12 cellular contexts compared by ENCODE assay signal in genomic region chr9:129598089-129598596, GRCh38. TPM values are rescaled to one million over a fixed set of nuclear protein-coding genes. Genes with fewer than 3 reads are reported as not detected.
DNase-seq lines count a peak whose midpoint lies in the region; ATAC-seq, FAIRE-seq and TF ChIP-seq lines count a peak whose summit lies in the region.
"Had no signal": no experiment of that assay in that cellular context is flagged by ENCODE, and none has a peak within 500 bp of the region (broad histone marks: within the 10 kb centered on the region; RNA-seq: fewer than 3 reads in every experiment).

No MANE protein-coding gene starts in this region.

- peak overlapping the region; percentile 14 for H3K4ac ChIP-seq in trophoblast cell (ENCODE audit: low read depth, low read length)

- DNase-seq in CD8-positive, alpha-beta T cell = no peak
- DNase-seq in fibroblast of lung (ENCODE audit: low read depth in 2 of 2) (no peak), trophoblast cell (no peak), RCC 7860 (ENCODE audit: low spot score) (no peak), NCI-H146 treated with DMSO at 0.1 percent for 48 hours (lab: John Stamatoyannopoulos, UW; ENCODE audit: unreplicated experiment) (no peak), H54 (ENCODE audit: insufficient read length, low spot score) (no peak)
- DNase-seq: Karpas-422; stimulated activated naive CD4-positive, alpha-beta T cell treated with Interleukin-2 at 50 U/mL for 16 hours had no signal

- H3K79me1 ChIP-seq in trophoblast cell (ENCODE audit: low read length) = peaks cover 32% of the 10 kb centered on the region

- CTCF ChIA-PET in CD8-positive, alpha-beta T cell (lab: Charles Lee) = interaction anchor here (0.9 to 2.6 kb wide), 3 partner anchors 10 to 459 kb away, joined by 3 to 7 read pairs (median 3); no protein-coding TSS in a partner anchor

- H3K9me3 ChIP-seq in CD8-positive, alpha-beta T cell (ENCODE audit: low read length) = no peaks in the 10 kb centered on the region
- H3K9me3 ChIP-seq in fibroblast of lung (ENCODE audit: control insufficient read depth, insufficient read depth, low read depth, low read length) (no peaks in the 10 kb centered on the region), trophoblast cell (ENCODE audit: insufficient read depth, low read depth, low read length) (no peaks in the 10 kb centered on the region)

- no peak overlapping the region for H3K27ac Mint-ChIP-seq in CD8-positive, alpha-beta T cell

- H2BK12ac ChIP-seq in trophoblast cell (ENCODE audit: low read length) = peak overlapping the region; percentile 43

- no peaks in the 10 kb centered on the region for H4K20me1 ChIP-seq in fibroblast of lung (ENCODE audit: control insufficient read depth, extremely low read depth, insufficient read depth, low read length)

- peak overlapping the region; percentile 47 for H2AK5ac ChIP-seq in trophoblast cell (ENCODE audit: low read length)

- peak; percentile 39 for ATAC-seq in CD8-positive, alpha-beta T cell
- no peak for ATAC-seq in HG03045 (IDR thresholded peaks at IDR 0.05; ENCODE audit: unreplicated experiment)

- peak overlapping the region; percentile 12 for H4K12ac ChIP-seq in trophoblast cell (ENCODE audit: low read depth, low read length)

- H3K4me1 ChIP-seq in CD8-positive, alpha-beta T cell (ENCODE audit: insufficient read depth, low read length) = peaks cover 14% of the 10 kb centered on the region
- H3K4me1 ChIP-seq in fibroblast of lung (ENCODE audit: control insufficient read depth, extremely low read depth, insufficient read depth, low read length) = peaks cover 16% of the 10 kb centered on the region
- H3K4me1 ChIP-seq in trophoblast cell (ENCODE audit: control insufficient read depth in 1 of 2, insufficient read depth in 2 of 2, low read length in 2 of 2) = peaks cover 27 to 29% of the 10 kb centered on the region in 2 experiments

- H3K36me3 Mint-ChIP-seq in CD8-positive, alpha-beta T cell = no peaks in the 10 kb centered on the region

- peak overlapping the region; percentile 52 for H3K14ac ChIP-seq in trophoblast cell (ENCODE audit: low read length)

- peak overlapping the region; percentile 54 for H2BK120ac ChIP-seq in trophoblast cell (ENCODE audit: insufficient read depth, low read length, poor library complexity)

- peak overlapping the region; percentile 91 for H4K91ac ChIP-seq in trophoblast cell (ENCODE audit: low read depth, low read length)

- H3K9me3 Mint-ChIP-seq in CD8-positive, alpha-beta T cell = no peaks in the 10 kb centered on the region

- no peaks in the 10 kb centered on the region for H3K36me3 ChIP-seq in CD8-positive, alpha-beta T cell (ENCODE audit: insufficient read depth, low read length)
- H3K36me3 ChIP-seq in fibroblast of lung (ENCODE audit: control insufficient read depth, insufficient read depth, low read length) (no peaks in the 10 kb centered on the region), trophoblast cell (ENCODE audit: control insufficient read depth in 1 of 2, insufficient read depth in 2 of 2, low read length in 2 of 2) (no peaks in the 10 kb centered on the region)

- H3K27ac ChIP-seq in CD8-positive, alpha-beta T cell (ENCODE audit: low read depth, low read length) = no peak overlapping the region
- H3K27ac ChIP-seq in fibroblast of lung (ENCODE audit: insufficient read depth, low read length) = peak overlapping the region; percentile 74
- peak overlapping the region; percentile 62 for H3K27ac ChIP-seq in trophoblast cell (ENCODE audit: low read depth, low read length)

- peak overlapping the region; percentile 86 for H4K8ac ChIP-seq in trophoblast cell (ENCODE audit: low read depth, low read length)

- no peak for TF ChIP-seq CTCF in CD8-positive, alpha-beta T cell (IDR thresholded peaks at IDR 0.05)
- TF ChIP-seq CTCF in WI38 (IDR thresholded peaks at IDR 0.05; ENCODE audit: low read depth, low read length) (no peak), fibroblast of lung (conservative IDR thresholded peaks at IDR 0.05 in 1 of 2, IDR thresholded peaks at IDR 0.05 in 1 of 2; ENCODE audit: low read depth in 1 of 2, low read length in 2 of 2) (no peak)

- WGBS in trophoblast cell (ENCODE audit: extremely low coverage, insufficient coverage, insufficient read length) = no CpG with 5 or more reads among the region's 14 CpGs

- H3K9ac ChIP-seq in fibroblast of lung (ENCODE audit: insufficient read depth, low read length) = no peak overlapping the region
- H3K9ac ChIP-seq in trophoblast cell (ENCODE audit: low read length) = peak overlapping the region; percentile 25

- peak overlapping the region; percentile 32 for H3K4me3 ChIP-seq in CD8-positive, alpha-beta T cell (ENCODE audit: low read depth, low read length)
- peak overlapping the region; percentile 56; the same call in 1 of the 2 replicates for H3K4me3 ChIP-seq in WI38 (ENCODE audit: low read depth, low read length)
- H3K4me3 ChIP-seq in fibroblast of lung (replicated peaks in 1 of 4; ENCODE audit: control extremely low read depth in 1 of 4, insufficient read depth in 1 of 4, low read depth in 3 of 4, low read length in 4 of 4) = peak overlapping the region in 3 of 4 experiments; percentile 51 to 64 (median 51)
- peak overlapping the region; percentile 11 for H3K4me3 ChIP-seq in trophoblast cell (ENCODE audit: low read depth, low read length)

- no peak overlapping the region for H3K23ac ChIP-seq in trophoblast cell (ENCODE audit: low read length)

- H2AFZ ChIP-seq in fibroblast of lung (ENCODE audit: low read length) (no peak overlapping the region), trophoblast cell (ENCODE audit: insufficient read depth, low read length, poor library complexity) (peak overlapping the region; percentile 68)

- intact Hi-C loops in CD8-positive, alpha-beta T cell (cut with DNase I, micrococcal nuclease) = no loop called here

- no peaks in the 10 kb centered on the region for H3K27me3 Mint-ChIP-seq in CD8-positive, alpha-beta T cell (ENCODE audit: low read depth)

- POLR2A ChIA-PET in CD8-positive, alpha-beta T cell (lab: Charles Lee) = no interaction called here

- TF ChIP-seq POLR2A in H54 (IDR thresholded peaks at IDR 0.05; ENCODE audit: low read depth, low read length) = no peak

- H3K79me2 ChIP-seq in fibroblast of lung (ENCODE audit: control insufficient read depth, insufficient read depth, low read length) (no peaks in the 10 kb centered on the region), trophoblast cell (ENCODE audit: control insufficient read depth, insufficient read depth, low read length, poor library complexity) (peaks cover 10% of the 10 kb centered on the region)

- peaks cover 17% of the 10 kb centered on the region for H3K4me1 Mint-ChIP-seq in CD8-positive, alpha-beta T cell (ENCODE audit: low read depth)

- peak overlapping the region; percentile 73 for H3K4me3 Mint-ChIP-seq in CD8-positive, alpha-beta T cell

- FAIRE-seq in RCC 7860 (lab: Jason Lieb, UNC) (no peak), H54 (lab: Jason Lieb, UNC) (no peak)

- peak overlapping the region; percentile 73 for H2BK5ac ChIP-seq in trophoblast cell (ENCODE audit: low read depth, low read length, poor library complexity)

- H3K4me2 ChIP-seq in fibroblast of lung (ENCODE audit: extremely low read depth, insufficient read depth, low read length) (peak overlapping the region; percentile 90), trophoblast cell (ENCODE audit: low read length) (peak overlapping the region; percentile 61)

- H3K18ac ChIP-seq in trophoblast cell (ENCODE audit: low read length) = peak overlapping the region; percentile 77

- no peaks in the 10 kb centered on the region for H3K27me3 ChIP-seq in CD8-positive, alpha-beta T cell (ENCODE audit: insufficient read depth, low read length)
- H3K27me3 ChIP-seq in fibroblast of lung (ENCODE audit: control insufficient read depth, insufficient read depth, low read length) (no peaks in the 10 kb centered on the region), trophoblast cell (ENCODE audit: insufficient read depth, low read length) (no peaks in the 10 kb centered on the region)

RNA-seq across cellular contexts. Expression of gene C9orf50, which starts 22.8 kb away (rescaled TPM):
- under 1 TPM in 1 of 2 experiments, not detected in 1; 0.19 TPM for total RNA-seq in CD8-positive, alpha-beta T cell
- 0.17 and 0.26 TPM in 2 replicates for total RNA-seq in fibroblast of lung
- 0.14 and 0.16 TPM in 2 replicates for polyA plus RNA-seq in fibroblast of lung
- 0.12 TPM in 1 of 2 replicates, not detected in the other for polyA plus RNA-seq in fibroblast of lung (2012)
- not detected in 2 replicates for polyA minus RNA-seq in fibroblast of lung (ENCODE audit: low replicate concordance)
- 0.07 TPM in 1 of 2 replicates, not detected in the other for polyA plus RNA-seq in trophoblast cell (2013)
- total RNA-seq: SK-MEL-5 had no signal
- polyA plus RNA-seq: neural cell had no signal

RNA-seq across cellular contexts. Expression of gene NTMT1, which starts 27.8 kb away (rescaled TPM):
- 10 to 100 TPM; 48.1 to 51.1 TPM for total RNA-seq in CD8-positive, alpha-beta T cell
- total RNA-seq in fibroblast of lung = 33.1 and 34.2 TPM in 2 replicates
- 51.9 and 62.1 TPM in 2 replicates for polyA plus RNA-seq in fibroblast of lung
- 64.3 and 83.1 TPM in 2 replicates for polyA plus RNA-seq in fibroblast of lung (2012)
- 33.0 and 46.7 TPM in 2 replicates for polyA minus RNA-seq in fibroblast of lung (ENCODE audit: low replicate concordance)
- polyA plus RNA-seq in trophoblast cell (2013) = 31.8 and 32.6 TPM in 2 replicates

RNA-seq across cellular contexts. Expression of gene ASB6, which starts 43.8 kb away (rescaled TPM):
- total RNA-seq in CD8-positive, alpha-beta T cell = 10 to 100 TPM; 39.9 to 42.0 TPM
- 14.4 and 14.9 TPM in 2 replicates for total RNA-seq in fibroblast of lung
- polyA plus RNA-seq in fibroblast of lung = 15.4 and 21.1 TPM in 2 replicates
- 15.8 and 22.9 TPM in 2 replicates for polyA plus RNA-seq in fibroblast of lung (2012)
- 19.8 and 21.4 TPM in 2 replicates for polyA minus RNA-seq in fibroblast of lung (ENCODE audit: low replicate concordance)
- 16.6 and 17.9 TPM in 2 replicates for polyA plus RNA-seq in trophoblast cell (2013)
